1 cellular context compared by ENCODE assay signal in genomic region chr1:162626733-162627132, GRCh38.
TF ChIP-seq lines count a peak whose summit lies in the region.

No MANE protein-coding gene starts in this region.

TF ChIP-seq in SK-N-SH, 30 proteins besides CTCF, POLR2A, EP300 and RAD21 (continued from another document):
- TF ChIP-seq ZBTB33 (IDR thresholded peaks at IDR 0.05; ENCODE audit: borderline replicate concordance, low read depth) (no peak), CHD2 (IDR thresholded peaks at IDR 0.05; ENCODE audit: low read length, partially characterized antibody) (no peak), POLR2AphosphoS5 (IDR thresholded peaks at IDR 0.05; ENCODE audit: low read depth, low read length) (no peak), FOXM1 (IDR thresholded peaks at IDR 0.05; ENCODE audit: low read depth) (no peak), MXI1 (IDR thresholded peaks at IDR 0.05; ENCODE audit: low read depth, low read length) (no peak), JUND (IDR thresholded peaks at IDR 0.05) (no peak), FOXJ3 (CRISPR knock-in tag; IDR thresholded peaks at IDR 0.05) (no peak)
